21 cellular contexts compared by ENCODE assay signal in the genomic region with DNA sequence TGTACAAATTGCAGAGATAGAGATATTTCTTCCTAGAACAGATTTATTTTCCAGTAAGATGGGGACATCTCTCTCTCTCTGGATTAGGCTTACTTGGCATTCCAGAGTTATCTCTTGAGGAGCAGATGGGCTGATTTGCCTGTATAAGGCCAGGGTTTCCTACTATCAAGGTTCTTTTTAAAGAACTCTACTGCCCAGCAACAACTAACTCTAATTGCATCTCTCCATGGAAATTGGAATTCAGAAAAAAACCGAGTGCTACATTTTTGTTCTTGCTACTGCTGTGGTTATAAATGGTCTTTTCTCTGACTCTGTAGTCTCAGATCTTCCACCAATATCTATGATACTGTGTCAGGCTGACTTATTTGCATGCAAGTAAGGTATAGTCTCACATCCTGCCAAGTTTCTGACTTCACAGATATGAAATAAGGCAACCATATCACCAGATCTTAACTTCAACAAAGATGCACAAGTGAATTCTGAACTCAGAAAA.
A peak's percentile ranks its signal among the peaks of the same experiment; 100 is the strongest.
DNase-seq lines count a peak whose midpoint lies in the region; ATAC-seq and TF ChIP-seq lines count a peak whose summit lies in the region.
"Had no signal": no experiment of that assay in that cellular context is flagged by ENCODE, and none has a peak within 500 bp of the region (broad histone marks: within the 10 kb centered on the region; RNA-seq: fewer than 3 reads in every experiment).

No MANE protein-coding gene starts in this region.

- no peak overlapping the region for H3K27ac ChIP-seq in HCT116 (ENCODE audit: low read depth, low read length)
- H3K27ac ChIP-seq: lower lobe of right lung, prostate gland, spleen, stomach, uterus had no signal

- TF ChIP-seq RAD21 in HCT116 (IDR thresholded peaks at IDR 0.05; ENCODE audit: low read depth): no peak

- POLR2A ChIA-PET in HCT116 (lab: Charles Lee): no interaction called here

- BruUV-seq in HCT116 (replicated peaks; lab: Mats Ljungman, UMichigan): no TSS peak

- TF ChIP-seq POLR2A in HCT116 (IDR thresholded peaks at IDR 0.05; ENCODE audit: borderline replicate concordance, extremely low read depth, insufficient read depth, insufficient read length): no peak

- no peaks in the 10 kb centered on the region for H3K79me2 ChIP-seq in HCT116 (ENCODE audit: insufficient read depth, low read length)

- H3K36me3 ChIP-seq in HCT116 (ENCODE audit: control insufficient read depth in 1 of 2, insufficient read depth in 2 of 2, low read length in 2 of 2): no peaks in the 10 kb centered on the region
- H3K36me3 ChIP-seq: BE2C, lower lobe of right lung, prostate gland, spleen, uterus had no signal

- H3K4me2 ChIP-seq in HCT116 (ENCODE audit: low read length): no peak overlapping the region

- H3K27me3 ChIP-seq in HCT116 (ENCODE audit: insufficient read depth, low read length): no peaks in the 10 kb centered on the region
- H3K27me3 ChIP-seq: BE2C, spleen, stomach, uterus had no signal

- CTCF ChIA-PET in HCT116 (lab: Charles Lee): no interaction called here

- ATAC-seq in GM19324 (IDR thresholded peaks at IDR 0.05; ENCODE audit: low FRiP score, unreplicated experiment) (peak; percentile 92), HCT116 (no peak), HG03520 (IDR thresholded peaks at IDR 0.05; ENCODE audit: unreplicated experiment) (peak; percentile 86), GM19455 (IDR thresholded peaks at IDR 0.05; ENCODE audit: unreplicated experiment) (no peak)
- ATAC-seq: activated CD8-positive, alpha-beta memory T cell treated with anti-CD3 and anti-CD28 coated beads, Interleukin-2, amount 10 ng/mL, durations not matched to agents 7 days and 5 days; lower lobe of right lung; naive thymus-derived CD8-positive, alpha-beta T cell had no signal

- H3K4me3 ChIP-seq in HCT116 (replicated peaks in 1 of 2; ENCODE audit: low read depth in 1 of 2, low read length in 2 of 2) (no peak overlapping the region), fibroblast of the aortic adventitia (ENCODE audit: low read depth, low read length) (no peak overlapping the region)
- H3K4me3 ChIP-seq: lower lobe of right lung, prostate gland, spleen, stomach, uterus had no signal

- no peaks in the 10 kb centered on the region for H4K20me1 ChIP-seq in HCT116 (ENCODE audit: insufficient read depth)

- TF ChIP-seq CTCF in HCT116 (IDR thresholded peaks at IDR 0.05 in 2 of 3, conservative IDR thresholded peaks at IDR 0.05 in 1 of 3; ENCODE audit: borderline replicate concordance in 1 of 3, insufficient read depth in 1 of 3, low read depth in 2 of 3, low read length in 2 of 3): no peak
- TF ChIP-seq CTCF in fibroblast of the aortic adventitia (IDR thresholded peaks at IDR 0.05; ENCODE audit: insufficient read depth, low read length): no peak

- H3K9ac ChIP-seq in HCT116 (ENCODE audit: low read length): no peak overlapping the region

- RAD21 ChIA-PET in HCT116 (lab: Charles Lee; ENCODE audit: low non-redundant PET in 1 of 2, low total read pairs in 2 of 2, uncharacterized antibody in 2 of 2, unreplicated experiment in 2 of 2): no interaction called here

- H3K9me3 ChIP-seq in HCT116 (ENCODE audit: control insufficient read depth in 1 of 2, insufficient read depth in 1 of 2, low read depth in 1 of 2, low read length in 2 of 2): no peaks in the 10 kb centered on the region
- H3K9me3 ChIP-seq: BE2C, prostate gland, uterus had no signal

- no peaks in the 10 kb centered on the region for H3K4me1 ChIP-seq in HCT116 (ENCODE audit: control insufficient read depth in 1 of 2, insufficient read depth in 2 of 2, low read length in 2 of 2)
- H3K4me1 ChIP-seq: lower lobe of right lung, prostate gland, spleen, stomach, uterus had no signal

- H2AFZ ChIP-seq in HCT116 (ENCODE audit: low read depth, low read length, poor library complexity, severe bottlenecking): peak overlapping the region; percentile 26

- intact Hi-C loops in HCT116 (cut with micrococcal nuclease): no loop called here

- DNase-seq in HCT116 (ENCODE audit: low read depth, low spot score): no peak
- peak; percentile 4 for DNase-seq in fibroblast of the aortic adventitia (ENCODE audit: low read depth)
- DNase-seq in activated gamma-delta T cell (lab: John Stamatoyannopoulos, UW): no peak
- DNase-seq in DMS153 treated with DMSO at 0.1 percent for 48 hours (lab: John Stamatoyannopoulos, UW; ENCODE audit: unreplicated experiment): no peak
- no peak for DNase-seq in ureter (ENCODE audit: low spot score)
- DNase-seq: activated B cell treated with CpG ODN at 0.5 μM for 24 hours; activated CD8-positive, alpha-beta memory T cell treated with anti-CD3 and anti-CD28 coated beads, Interleukin-2, amount 10 ng/mL, durations not matched to agents 7 days and 5 days; activated naive CD4-positive, alpha-beta T cell treated with anti-CD3 and anti-CD28 coated beads, Interleukin-2, amount 50 U/mL, for 16 hours; BE2C; foreskin fibroblast; lower lobe of right lung; naive thymus-derived CD8-positive, alpha-beta T cell; NCI-H2029; NCI-H69; spleen; stomach; uterus had no signal

- no peaks in the 10 kb centered on the region for H3K9me2 ChIP-seq in HCT116 (ENCODE audit: insufficient read depth)

TF ChIP-seq in HCT116, 20 proteins besides CTCF, POLR2A, EP300 and RAD21:
- TF ChIP-seq CBX3 (IDR thresholded peaks at IDR 0.05; ENCODE audit: low read depth) (no peak), JUND (IDR thresholded peaks at IDR 0.05) (no peak), CEBPB (IDR thresholded peaks at IDR 0.05; ENCODE audit: low read depth) (no peak), EZH2 (IDR thresholded peaks at IDR 0.05) (no peak)

Comparison
In these comparisons a context has a peak if more than half of its experiments do, and no peak if none do; other contexts are left out.
1. ATAC-seq: peak in GM19324 (single experiment) and HG03520 (single experiment); none in HCT116 (single experiment) and GM19455 (single experiment).